8 cellular contexts compared by ENCODE assay signal in the genomic region with DNA sequence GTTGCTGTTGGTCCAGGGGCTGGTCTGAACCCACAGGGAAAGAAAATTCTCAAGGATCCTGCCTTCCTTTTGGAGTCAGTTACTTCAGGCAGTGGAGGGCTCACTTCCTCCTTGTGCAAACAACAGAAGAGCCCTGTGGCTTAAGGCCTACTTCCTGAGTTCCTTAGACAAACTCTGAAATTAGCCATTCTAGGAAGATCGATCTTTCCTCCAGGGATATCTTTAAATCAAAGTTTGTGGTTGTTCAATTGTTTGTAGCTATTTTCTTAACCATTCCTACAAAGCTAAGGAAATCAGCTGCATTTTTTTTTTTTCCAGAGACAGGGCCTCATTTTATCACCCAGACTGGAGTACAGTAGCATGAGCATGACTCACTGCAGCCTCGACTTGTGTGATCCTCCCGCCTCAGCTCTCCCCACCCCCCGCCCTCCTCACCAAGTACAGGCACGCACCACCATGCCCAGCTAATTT.
A peak's percentile ranks its signal among the peaks of the same experiment; 100 is the strongest.
DNase-seq lines count a peak whose midpoint lies in the region; ATAC-seq and TF ChIP-seq lines count a peak whose summit lies in the region.

No MANE protein-coding gene starts in this region.

- no peaks in the 10 kb centered on the region for H3K9me3 ChIP-seq in osteoblast (ENCODE audit: low read depth, low read length)

- peak; percentile 28 for DNase-seq in activated CD8-positive, alpha-beta memory T cell treated with anti-CD3 and anti-CD28 coated beads, Interleukin-2, amount 50 U/mL, for 4 hours
- no peak for DNase-seq in activated CD8-positive, alpha-beta memory T cell treated with anti-CD3 and anti-CD28 coated beads, Interleukin-2, amount 10 ng/mL, durations not matched to agents 7 days and 5 days
- peak; percentile 48 for DNase-seq in epithelial cell of proximal tubule (ENCODE audit: low read depth)
- peak; percentile 53 for DNase-seq in osteoblast (ENCODE audit: insufficient read length, low spot score, missing footprints)

- H4K20me1 ChIP-seq in osteoblast (ENCODE audit: insufficient read depth, low read length): no peaks in the 10 kb centered on the region

- H3K4me2 ChIP-seq in osteoblast (ENCODE audit: insufficient read depth, low read length): peak overlapping the region; percentile 54

- H3K4me3 Mint-ChIP-seq in activated CD8-positive, alpha-beta memory T cell treated with anti-CD3 and anti-CD28 coated beads, Interleukin-2, amount 10 ng/mL, durations not matched to agents 7 days and 5 days: no peak overlapping the region

- no peak for ATAC-seq in activated CD8-positive, alpha-beta memory T cell treated with anti-CD3 and anti-CD28 coated beads, Interleukin-2, amount 10 ng/mL, durations not matched to agents 7 days and 5 days
- ATAC-seq in SK-N-SH treated with all-trans-retinoic acid at 6 μM for 48 hours: peak; percentile 79
- ATAC-seq in GM18520 (IDR thresholded peaks at IDR 0.05; ENCODE audit: unreplicated experiment): no peak
- ATAC-seq in HG03439 (IDR thresholded peaks at IDR 0.05; ENCODE audit: unreplicated experiment): no peak
- ATAC-seq in GM21529 (IDR thresholded peaks at IDR 0.05; ENCODE audit: unreplicated experiment): no peak

- H3K27me3 Mint-ChIP-seq in activated CD8-positive, alpha-beta memory T cell treated with anti-CD3 and anti-CD28 coated beads, Interleukin-2, amount 10 ng/mL, durations not matched to agents 7 days and 5 days: no peaks in the 10 kb centered on the region

- no peak for TF ChIP-seq CTCF in epithelial cell of proximal tubule (conservative IDR thresholded peaks at IDR 0.05; ENCODE audit: low read depth, low read length)
- TF ChIP-seq CTCF in osteoblast (IDR thresholded peaks at IDR 0.05; ENCODE audit: extremely low read depth, low read depth, low read length): no peak

- no peaks in the 10 kb centered on the region for H3K9me3 Mint-ChIP-seq in activated CD8-positive, alpha-beta memory T cell treated with anti-CD3 and anti-CD28 coated beads, Interleukin-2, amount 10 ng/mL, durations not matched to agents 7 days and 5 days (ENCODE audit: low read depth)

- H2AFZ ChIP-seq in osteoblast (ENCODE audit: low read length): peak overlapping the region; percentile 69

- H3K4me3 ChIP-seq in epithelial cell of proximal tubule (ENCODE audit: low read depth, low read length) (no peak overlapping the region), osteoblast (ENCODE audit: insufficient read depth, low read length) (no peak overlapping the region)

- H3K4me1 ChIP-seq in osteoblast (ENCODE audit: insufficient read depth, low read length): peaks cover 39% of the 10 kb centered on the region

- no peaks in the 10 kb centered on the region for H3K36me3 Mint-ChIP-seq in activated CD8-positive, alpha-beta memory T cell treated with anti-CD3 and anti-CD28 coated beads, Interleukin-2, amount 10 ng/mL, durations not matched to agents 7 days and 5 days

- no peaks in the 10 kb centered on the region for H3K36me3 ChIP-seq in osteoblast (ENCODE audit: insufficient read depth, low read length)

- peaks cover 7% of the 10 kb centered on the region for H3K4me1 Mint-ChIP-seq in activated CD8-positive, alpha-beta memory T cell treated with anti-CD3 and anti-CD28 coated beads, Interleukin-2, amount 10 ng/mL, durations not matched to agents 7 days and 5 days

- no peaks in the 10 kb centered on the region for H3K27me3 ChIP-seq in osteoblast (ENCODE audit: insufficient read depth, low read length)

- H3K27ac ChIP-seq in osteoblast (ENCODE audit: low read depth, low read length): peak overlapping the region; percentile 90

- peaks cover 10% of the 10 kb centered on the region for H3K79me2 ChIP-seq in osteoblast (ENCODE audit: insufficient read depth, low read length)

- CTCF ChIA-PET in activated CD8-positive, alpha-beta memory T cell treated with anti-CD3 and anti-CD28 coated beads, Interleukin-2, amount 10 ng/mL, durations not matched to agents 7 days and 5 days (lab: Charles Lee): interaction anchor here (1.1 kb wide), 1 partner anchor 15 kb away, joined by 3 read pairs; no protein-coding TSS in a partner anchor

- H3K27ac Mint-ChIP-seq in activated CD8-positive, alpha-beta memory T cell treated with anti-CD3 and anti-CD28 coated beads, Interleukin-2, amount 10 ng/mL, durations not matched to agents 7 days and 5 days: no peak overlapping the region

TF ChIP-seq in SK-N-SH treated with all-trans-retinoic acid at 6 μM for 48 hours, 23 proteins besides CTCF, POLR2A, EP300 and RAD21:
- TF ChIP-seq CSDC2 (CRISPR knock-in tag; IDR thresholded peaks at IDR 0.05) (0 out of 2 replicates have a peak, but pooled peaks have one; percentile 24), ZFP3 (CRISPR knock-in tag; IDR thresholded peaks at IDR 0.05) (peak; percentile 16), PPARA (CRISPR knock-in tag; IDR thresholded peaks at IDR 0.05; ENCODE audit: borderline replicate concordance) (no peak)
- TF ChIP-seq, protein P1, sequence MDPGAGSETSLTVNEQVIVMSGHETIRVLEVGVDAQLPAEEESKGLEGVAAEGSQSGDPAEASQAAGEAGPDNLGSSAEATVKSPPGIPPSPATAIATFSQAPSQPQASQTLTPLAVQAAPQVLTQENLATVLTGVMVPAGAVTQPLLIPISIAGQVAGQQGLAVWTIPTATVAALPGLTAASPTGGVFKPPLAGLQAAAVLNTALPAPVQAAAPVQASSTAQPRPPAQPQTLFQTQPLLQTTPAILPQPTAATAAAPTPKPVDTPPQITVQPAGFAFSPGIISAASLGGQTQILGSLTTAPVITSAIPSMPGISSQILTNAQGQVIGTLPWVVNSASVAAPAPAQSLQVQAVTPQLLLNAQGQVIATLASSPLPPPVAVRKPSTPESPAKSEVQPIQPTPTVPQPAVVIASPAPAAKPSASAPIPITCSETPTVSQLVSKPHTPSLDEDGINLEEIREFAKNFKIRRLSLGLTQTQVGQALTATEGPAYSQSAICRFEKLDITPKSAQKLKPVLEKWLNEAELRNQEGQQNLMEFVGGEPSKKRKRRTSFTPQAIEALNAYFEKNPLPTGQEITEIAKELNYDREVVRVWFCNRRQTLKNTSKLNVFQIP (CRISPR knock-in tag; IDR thresholded peaks at IDR 0.05; ENCODE audit: borderline replicate concordance, low read depth): 0 out of 2 replicates have a peak, but pooled peaks have one; percentile 10
